In genomic region chr10:22483132-22483531, GRCh38 we compare ENCODE assay signal across 21 cellular contexts.
DNase-seq lines count a peak whose midpoint lies in the region; ATAC-seq and TF ChIP-seq lines count a peak whose summit lies in the region.
"Had no signal": no experiment of that assay in that cellular context is flagged by ENCODE, and none has a peak within 500 bp of the region (broad histone marks: within the 10 kb centered on the region; RNA-seq: fewer than 3 reads in every experiment).

No MANE protein-coding gene starts in this region.

- H3K4me3 ChIP-seq in naive thymus-derived CD4-positive, alpha-beta T cell (ENCODE audit: low read length): no peak overlapping the region
- H3K4me3 ChIP-seq in effector memory CD4-positive, alpha-beta T cell (ENCODE audit: insufficient read depth, low read depth, low read length, poor library complexity, severe bottlenecking): no peak overlapping the region
- H3K4me3 ChIP-seq in right cardiac atrium (ENCODE audit: low read length): no peak overlapping the region
- peak overlapping the region in 1 of 8 donors; percentile 30 for H3K4me3 ChIP-seq in spleen
- H3K4me3 ChIP-seq: Peyer's patch, stomach, transverse colon had no signal

- CTCF ChIA-PET in activated CD8-positive, alpha-beta T cell treated with anti-CD3 and anti-CD28 coated beads, Interleukin-2, amount 10 ng/mL, durations not matched to agents 7 days and 5 days (lab: Charles Lee): no interaction called here
- CTCF ChIA-PET in activated CD8-positive, alpha-beta T cell treated with anti-CD3 and anti-CD28 coated beads for 36 hours (lab: Charles Lee): interaction anchor here (1.8 kb wide), 1 partner anchor 11 kb away, joined by 5 read pairs; no protein-coding TSS in a partner anchor
- CTCF ChIA-PET in naive thymus-derived CD4-positive, alpha-beta T cell (lab: Charles Lee): interaction anchor here (0.6 to 0.7 kb wide), 2 partner anchors 13 to 113 kb away, joined by 3 to 4 read pairs; no protein-coding TSS in a partner anchor

- no peaks in the 10 kb centered on the region for H3K36me3 ChIP-seq in naive thymus-derived CD4-positive, alpha-beta T cell (ENCODE audit: control insufficient read depth in 2 of 3, insufficient read depth in 3 of 3, low read length in 3 of 3)
- H3K36me3 ChIP-seq in effector memory CD4-positive, alpha-beta T cell (ENCODE audit: control insufficient read depth, insufficient read depth, low read length): no peaks in the 10 kb centered on the region
- no peaks in the 10 kb centered on the region for H3K36me3 ChIP-seq in spleen
- H3K36me3 ChIP-seq: Peyer's patch, stomach, transverse colon, WERI-Rb-1 had no signal

- H3K27ac Mint-ChIP-seq in activated CD8-positive, alpha-beta T cell treated with anti-CD3 and anti-CD28 coated beads, Interleukin-2, amount 10 ng/mL, durations not matched to agents 7 days and 5 days: no peak overlapping the region
- H3K27ac Mint-ChIP-seq in activated CD8-positive, alpha-beta T cell treated with anti-CD3 and anti-CD28 coated beads for 36 hours: no peak overlapping the region
- no peak overlapping the region for H3K27ac Mint-ChIP-seq in naive thymus-derived CD4-positive, alpha-beta T cell

- POLR2A ChIA-PET in activated CD8-positive, alpha-beta T cell treated with anti-CD3 and anti-CD28 coated beads, Interleukin-2, amount 10 ng/mL, durations not matched to agents 7 days and 5 days (lab: Charles Lee): no interaction called here
- POLR2A ChIA-PET in activated CD8-positive, alpha-beta T cell treated with anti-CD3 and anti-CD28 coated beads for 36 hours (lab: Charles Lee): no interaction called here
- POLR2A ChIA-PET in naive thymus-derived CD4-positive, alpha-beta T cell (lab: Charles Lee): interaction anchor here (1.4 kb wide), 1 partner anchor 46 kb away, joined by 3 read pairs; no protein-coding TSS in a partner anchor

- WGBS in right cardiac atrium: 81% methylated on average over 1 of the region's 1 CpG
- 39 to 69% (median 61%) methylated on average over 1 of the region's 1 CpG for WGBS in spleen, 5 donors

- no peak for TF ChIP-seq POLR2A in spleen (IDR thresholded peaks at IDR 0.05)

- H3K4me3 Mint-ChIP-seq in activated CD8-positive, alpha-beta T cell treated with anti-CD3 and anti-CD28 coated beads, Interleukin-2, amount 10 ng/mL, durations not matched to agents 7 days and 5 days: peak overlapping the region; percentile 32
- no peak overlapping the region for H3K4me3 Mint-ChIP-seq in activated CD8-positive, alpha-beta T cell treated with anti-CD3 and anti-CD28 coated beads for 36 hours
- peak overlapping the region in 7 of 10 donors; percentile 13 to 68 (median 41) for H3K4me3 Mint-ChIP-seq in naive thymus-derived CD4-positive, alpha-beta T cell

- H3K9me3 ChIP-seq in naive thymus-derived CD4-positive, alpha-beta T cell (ENCODE audit: control insufficient read depth in 2 of 3, low read length in 3 of 3): no peaks in the 10 kb centered on the region
- H3K9me3 ChIP-seq in effector memory CD4-positive, alpha-beta T cell (ENCODE audit: control insufficient read depth, low read length): no peaks in the 10 kb centered on the region
- H3K9me3 ChIP-seq in right cardiac atrium (ENCODE audit: control insufficient read depth, low read length): no peaks in the 10 kb centered on the region
- no peaks in the 10 kb centered on the region for H3K9me3 ChIP-seq in spleen
- H3K9me3 ChIP-seq: Peyer's patch, stomach, transverse colon had no signal

- no peaks in the 10 kb centered on the region for H3K9me3 Mint-ChIP-seq in activated CD8-positive, alpha-beta T cell treated with anti-CD3 and anti-CD28 coated beads, Interleukin-2, amount 10 ng/mL, durations not matched to agents 7 days and 5 days (ENCODE audit: insufficient read depth)
- H3K9me3 Mint-ChIP-seq in activated CD8-positive, alpha-beta T cell treated with anti-CD3 and anti-CD28 coated beads for 36 hours: no peaks in the 10 kb centered on the region
- H3K9me3 Mint-ChIP-seq in naive thymus-derived CD4-positive, alpha-beta T cell: peaks cover 0 to 1% (median 0%) of the 10 kb centered on the region in 11 donors

- ATAC-seq in activated CD8-positive, alpha-beta T cell treated with anti-CD3 and anti-CD28 coated beads, Interleukin-2, amount 10 ng/mL, durations not matched to agents 7 days and 5 days: no peak
- ATAC-seq in activated CD8-positive, alpha-beta T cell treated with anti-CD3 and anti-CD28 coated beads for 36 hours: no peak
- ATAC-seq in GM18867 (IDR thresholded peaks at IDR 0.05; ENCODE audit: unreplicated experiment) (peak; percentile 68), right cardiac atrium (no peak)
- ATAC-seq in naive thymus-derived CD4-positive, alpha-beta T cell: no peak

- no peak for DNase-seq in activated CD8-positive, alpha-beta T cell treated with anti-CD3 and anti-CD28 coated beads, Interleukin-2, amount 10 ng/mL, durations not matched to agents 7 days and 5 days
- DNase-seq in activated CD8-positive, alpha-beta T cell treated with anti-CD3 and anti-CD28 coated beads for 36 hours: no peak
- peak; percentile 25 for DNase-seq in OCI-M1 (lab: John Stamatoyannopoulos, UW)
- DNase-seq in naive thymus-derived CD4-positive, alpha-beta T cell: no peak
- no peak for DNase-seq in effector memory CD4-positive, alpha-beta T cell
- DNase-seq in right cardiac atrium: no peak
- DNase-seq in spleen: no peak
- DNase-seq: 8988T; activated CD4-positive, alpha-beta T cell treated with anti-CD3 and anti-CD28 coated beads, Interleukin-2, amount 50 U/mL, for 1 hour; activated naive CD4-positive, alpha-beta T cell treated with Interleukin-2 at 50 U/mL for 16 hours; aorta; Calu3; dermis blood vessel endothelial cell; glutamatergic neuron; kidney glomerular epithelial cell; Peyer's patch; stimulated activated CD4-positive, alpha-beta T cell treated with anti-CD3 and anti-CD28 coated beads, Interleukin-4, amount 100 ng/mL, for 24 hours; stomach; transverse colon; WERI-Rb-1 had no signal

- peaks cover 42% of the 10 kb centered on the region for H3K27me3 Mint-ChIP-seq in activated CD8-positive, alpha-beta T cell treated with anti-CD3 and anti-CD28 coated beads, Interleukin-2, amount 10 ng/mL, durations not matched to agents 7 days and 5 days (ENCODE audit: low read depth)
- peaks cover 19% of the 10 kb centered on the region for H3K27me3 Mint-ChIP-seq in activated CD8-positive, alpha-beta T cell treated with anti-CD3 and anti-CD28 coated beads for 36 hours
- peaks cover 17 to 29% (median 19%) of the 10 kb centered on the region in 5 donors for H3K27me3 Mint-ChIP-seq in naive thymus-derived CD4-positive, alpha-beta T cell

- TF ChIP-seq CTCF in activated CD8-positive, alpha-beta T cell treated with anti-CD3 and anti-CD28 coated beads for 36 hours (IDR thresholded peaks at IDR 0.05): no peak
- TF ChIP-seq CTCF in spleen (IDR thresholded peaks at IDR 0.05 in 8 of 11, conservative IDR thresholded peaks at IDR 0.05 in 3 of 11): no peak

- H3K4me1 Mint-ChIP-seq in activated CD8-positive, alpha-beta T cell treated with anti-CD3 and anti-CD28 coated beads, Interleukin-2, amount 10 ng/mL, durations not matched to agents 7 days and 5 days (ENCODE audit: low read depth): peaks cover 21% of the 10 kb centered on the region
- peaks cover 14% of the 10 kb centered on the region for H3K4me1 Mint-ChIP-seq in activated CD8-positive, alpha-beta T cell treated with anti-CD3 and anti-CD28 coated beads for 36 hours (ENCODE audit: low read depth)
- peaks cover 0 to 25% (median 12%) of the 10 kb centered on the region in 7 donors for H3K4me1 Mint-ChIP-seq in naive thymus-derived CD4-positive, alpha-beta T cell

- no peaks in the 10 kb centered on the region for H3K4me1 ChIP-seq in naive thymus-derived CD4-positive, alpha-beta T cell (ENCODE audit: control insufficient read depth in 2 of 2, insufficient read depth in 2 of 2, low read length in 2 of 2)
- no peaks in the 10 kb centered on the region for H3K4me1 ChIP-seq in effector memory CD4-positive, alpha-beta T cell (ENCODE audit: control insufficient read depth, insufficient read depth, low read length, poor library complexity, severe bottlenecking)
- H3K4me1 ChIP-seq in right cardiac atrium (ENCODE audit: control insufficient read depth, insufficient read depth, low read length): no peaks in the 10 kb centered on the region
- H3K4me1 ChIP-seq in spleen: peaks cover 0 to 12% (median 0%) of the 10 kb centered on the region in 6 donors
- H3K4me1 ChIP-seq: Peyer's patch, transverse colon had no signal

- no peak overlapping the region for H3K27ac ChIP-seq in naive thymus-derived CD4-positive, alpha-beta T cell (ENCODE audit: low read depth, low read length)
- no peak overlapping the region for H3K27ac ChIP-seq in effector memory CD4-positive, alpha-beta T cell (ENCODE audit: insufficient read depth, low read length, poor library complexity, severe bottlenecking)
- no peak overlapping the region for H3K27ac ChIP-seq in right cardiac atrium (ENCODE audit: low read length)
- no peak overlapping the region for H3K27ac ChIP-seq in spleen
- H3K27ac ChIP-seq: Peyer's patch, stomach, transverse colon, WERI-Rb-1 had no signal

- no peaks in the 10 kb centered on the region for H3K27me3 ChIP-seq in naive thymus-derived CD4-positive, alpha-beta T cell (ENCODE audit: control insufficient read depth in 2 of 2, insufficient read depth in 2 of 2, low read length in 2 of 2)
- H3K27me3 ChIP-seq in effector memory CD4-positive, alpha-beta T cell (replicated peaks; ENCODE audit: control insufficient read depth, insufficient read depth, low read length, poor library complexity, severe bottlenecking): no peaks in the 10 kb centered on the region
- H3K27me3 ChIP-seq in right cardiac atrium (ENCODE audit: control insufficient read depth, insufficient read depth): no peaks in the 10 kb centered on the region
- peaks cover 0 to 7% (median 0%) of the 10 kb centered on the region in 7 donors for H3K27me3 ChIP-seq in spleen (replicated peaks in 1 of 7)
- H3K27me3 ChIP-seq: Peyer's patch had no signal

- no peaks in the 10 kb centered on the region for H3K36me3 Mint-ChIP-seq in activated CD8-positive, alpha-beta T cell treated with anti-CD3 and anti-CD28 coated beads, Interleukin-2, amount 10 ng/mL, durations not matched to agents 7 days and 5 days (ENCODE audit: low read depth)
- H3K36me3 Mint-ChIP-seq in activated CD8-positive, alpha-beta T cell treated with anti-CD3 and anti-CD28 coated beads for 36 hours (ENCODE audit: low read depth): no peaks in the 10 kb centered on the region
- peaks cover 0 to 4% (median 0%) of the 10 kb centered on the region in 5 donors for H3K36me3 Mint-ChIP-seq in naive thymus-derived CD4-positive, alpha-beta T cell

- intact Hi-C loops in activated CD8-positive, alpha-beta T cell treated with anti-CD3 and anti-CD28 coated beads for 36 hours (cut with micrococcal nuclease): no loop called here
- intact Hi-C loops in naive thymus-derived CD4-positive, alpha-beta T cell (cut with micrococcal nuclease): no loop called here
- intact Hi-C loops in right cardiac atrium (cut with DNase I) (no loop called here), spleen (cut with DNase I; ENCODE audit: low total_unique reads) (no loop called here)
